ENCODE assay signal across 1 cellular context in genomic region chr17:40362696-40363479, GRCh38.
TF ChIP-seq lines count a peak whose summit lies in the region.

No MANE protein-coding gene starts in this region.

TF ChIP-seq in HepG2, 621 proteins besides CTCF, POLR2A, EP300 and RAD21 (continued from another document and continues in another):
- TF ChIP-seq, protein P1, sequence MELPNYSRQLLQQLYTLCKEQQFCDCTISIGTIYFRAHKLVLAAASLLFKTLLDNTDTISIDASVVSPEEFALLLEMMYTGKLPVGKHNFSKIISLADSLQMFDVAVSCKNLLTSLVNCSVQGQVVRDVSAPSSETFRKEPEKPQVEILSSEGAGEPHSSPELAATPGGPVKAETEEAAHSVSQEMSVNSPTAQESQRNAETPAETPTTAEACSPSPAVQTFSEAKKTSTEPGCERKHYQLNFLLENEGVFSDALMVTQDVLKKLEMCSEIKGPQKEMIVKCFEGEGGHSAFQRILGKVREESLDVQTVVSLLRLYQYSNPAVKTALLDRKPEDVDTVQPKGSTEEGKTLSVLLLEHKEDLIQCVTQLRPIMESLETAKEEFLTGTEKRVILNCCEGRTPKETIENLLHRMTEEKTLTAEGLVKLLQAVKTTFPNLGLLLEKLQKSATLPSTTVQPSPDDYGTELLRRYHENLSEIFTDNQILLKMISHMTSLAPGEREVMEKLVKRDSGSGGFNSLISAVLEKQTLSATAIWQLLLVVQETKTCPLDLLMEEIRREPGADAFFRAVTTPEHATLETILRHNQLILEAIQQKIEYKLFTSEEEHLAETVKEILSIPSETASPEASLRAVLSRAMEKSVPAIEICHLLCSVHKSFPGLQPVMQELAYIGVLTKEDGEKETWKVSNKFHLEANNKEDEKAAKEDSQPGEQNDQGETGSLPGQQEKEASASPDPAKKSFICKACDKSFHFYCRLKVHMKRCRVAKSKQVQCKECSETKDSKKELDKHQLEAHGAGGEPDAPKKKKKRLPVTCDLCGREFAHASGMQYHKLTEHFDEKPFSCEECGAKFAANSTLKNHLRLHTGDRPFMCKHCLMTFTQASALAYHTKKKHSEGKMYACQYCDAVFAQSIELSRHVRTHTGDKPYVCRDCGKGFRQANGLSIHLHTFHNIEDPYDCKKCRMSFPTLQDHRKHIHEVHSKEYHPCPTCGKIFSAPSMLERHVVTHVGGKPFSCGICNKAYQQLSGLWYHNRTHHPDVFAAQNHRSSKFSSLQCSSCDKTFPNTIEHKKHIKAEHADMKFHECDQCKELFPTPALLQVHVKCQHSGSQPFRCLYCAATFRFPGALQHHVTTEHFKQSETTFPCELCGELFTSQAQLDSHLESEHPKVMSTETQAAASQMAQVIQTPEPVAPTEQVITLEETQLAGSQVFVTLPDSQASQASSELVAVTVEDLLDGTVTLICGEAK (IDR thresholded peaks at IDR 0.05), result no peak
- TF ChIP-seq, protein P1 (CRISPR knock-in tag; IDR thresholded peaks at IDR 0.05), result peak; percentile 64
- TF ChIP-seq ETV5 (CRISPR knock-in tag; IDR thresholded peaks at IDR 0.05; ENCODE audit: borderline replicate concordance) (peak; percentile 94), KAT8 (CRISPR knock-in tag; IDR thresholded peaks at IDR 0.05) (peak; percentile 93), RARA (CRISPR knock-in tag; IDR thresholded peaks at IDR 0.05) (0 out of 2 replicates have a peak, but pooled peaks have one; percentile 27), BRCA1 (CRISPR knock-in tag; IDR thresholded peaks at IDR 0.05) (peak; percentile 44; the same call in 1 of the 2 replicates), SP5 (CRISPR knock-in tag; IDR thresholded peaks at IDR 0.05; ENCODE audit: borderline replicate concordance, low read depth) (peak; percentile 73), ZNF709 (CRISPR knock-in tag; IDR thresholded peaks at IDR 0.05) (peak; percentile 95; the same call in 1 of the 2 replicates), REXO4 (CRISPR knock-in tag; IDR thresholded peaks at IDR 0.05; ENCODE audit: borderline replicate concordance) (peak; percentile 59; the same call in 1 of the 2 replicates), ELF1 (CRISPR knock-in tag; IDR thresholded peaks at IDR 0.05) (peak; percentile 90), ZBTB1 (CRISPR knock-in tag; IDR thresholded peaks at IDR 0.05; ENCODE audit: borderline replicate concordance) (0 out of 2 replicates have a peak, but pooled peaks have one; percentile 78), ZNF251 (CRISPR knock-in tag; IDR thresholded peaks at IDR 0.05) (0 out of 2 replicates have a peak, but pooled peaks have one; percentile 34), SOX5 (CRISPR knock-in tag; IDR thresholded peaks at IDR 0.05; ENCODE audit: borderline replicate concordance) (peak; percentile 60; the same call in 1 of the 2 replicates), SRSF9 (IDR thresholded peaks at IDR 0.05; ENCODE audit: borderline replicate concordance, insufficient read depth, low read depth, low read length, poor library complexity, severe bottlenecking) (no peak), FOXK1 (CRISPR knock-in tag; IDR thresholded peaks at IDR 0.05; ENCODE audit: borderline replicate concordance, low read depth) (peak; percentile 53; the same call in 1 of the 2 replicates), ZSCAN30 (CRISPR knock-in tag; IDR thresholded peaks at IDR 0.05) (no peak), RORA (CRISPR knock-in tag; IDR thresholded peaks at IDR 0.05) (no peak), PRDM10 (CRISPR knock-in tag; IDR thresholded peaks at IDR 0.05; ENCODE audit: low read depth) (peak; percentile 74; the same call in 1 of the 2 replicates), SOX13 (IDR thresholded peaks at IDR 0.05) (no peak), SOX13 (CRISPR knock-in tag; conservative IDR thresholded peaks at IDR 0.05 in 1 of 2, IDR thresholded peaks at IDR 0.05 in 1 of 2) (peak in 1 of 2 experiments; percentile 36; a peak in 1 of 4 replicates), CBX5 (CRISPR knock-in tag; IDR thresholded peaks at IDR 0.05; ENCODE audit: borderline replicate concordance) (peak; percentile 83), GFI1 (CRISPR knock-in tag; IDR thresholded peaks at IDR 0.05; ENCODE audit: borderline replicate concordance) (peak; percentile 59; the same call in 1 of the 2 replicates), ZMYM4 (CRISPR knock-in tag; IDR thresholded peaks at IDR 0.05) (peak; percentile 83), ZNF678 (CRISPR knock-in tag; IDR thresholded peaks at IDR 0.05) (peak; percentile 76; the same call in 1 of the 2 replicates), RNF2 (conservative IDR thresholded peaks at IDR 0.05; ENCODE audit: low read depth) (peak; percentile 84), MTA1 (CRISPR knock-in tag; IDR thresholded peaks at IDR 0.05; ENCODE audit: borderline replicate concordance) (peak; percentile 85; the same call in 1 of the 2 replicates), ZNF790 (CRISPR knock-in tag; IDR thresholded peaks at IDR 0.05; ENCODE audit: borderline replicate concordance) (peak; percentile 90; the same call in 1 of the 2 replicates), PHF21A (CRISPR knock-in tag; IDR thresholded peaks at IDR 0.05) (peak; percentile 86), ZNF446 (CRISPR knock-in tag; IDR thresholded peaks at IDR 0.05) (no peak; the same call in 1 of the 2 replicates)
- TF ChIP-seq, protein P2, sequence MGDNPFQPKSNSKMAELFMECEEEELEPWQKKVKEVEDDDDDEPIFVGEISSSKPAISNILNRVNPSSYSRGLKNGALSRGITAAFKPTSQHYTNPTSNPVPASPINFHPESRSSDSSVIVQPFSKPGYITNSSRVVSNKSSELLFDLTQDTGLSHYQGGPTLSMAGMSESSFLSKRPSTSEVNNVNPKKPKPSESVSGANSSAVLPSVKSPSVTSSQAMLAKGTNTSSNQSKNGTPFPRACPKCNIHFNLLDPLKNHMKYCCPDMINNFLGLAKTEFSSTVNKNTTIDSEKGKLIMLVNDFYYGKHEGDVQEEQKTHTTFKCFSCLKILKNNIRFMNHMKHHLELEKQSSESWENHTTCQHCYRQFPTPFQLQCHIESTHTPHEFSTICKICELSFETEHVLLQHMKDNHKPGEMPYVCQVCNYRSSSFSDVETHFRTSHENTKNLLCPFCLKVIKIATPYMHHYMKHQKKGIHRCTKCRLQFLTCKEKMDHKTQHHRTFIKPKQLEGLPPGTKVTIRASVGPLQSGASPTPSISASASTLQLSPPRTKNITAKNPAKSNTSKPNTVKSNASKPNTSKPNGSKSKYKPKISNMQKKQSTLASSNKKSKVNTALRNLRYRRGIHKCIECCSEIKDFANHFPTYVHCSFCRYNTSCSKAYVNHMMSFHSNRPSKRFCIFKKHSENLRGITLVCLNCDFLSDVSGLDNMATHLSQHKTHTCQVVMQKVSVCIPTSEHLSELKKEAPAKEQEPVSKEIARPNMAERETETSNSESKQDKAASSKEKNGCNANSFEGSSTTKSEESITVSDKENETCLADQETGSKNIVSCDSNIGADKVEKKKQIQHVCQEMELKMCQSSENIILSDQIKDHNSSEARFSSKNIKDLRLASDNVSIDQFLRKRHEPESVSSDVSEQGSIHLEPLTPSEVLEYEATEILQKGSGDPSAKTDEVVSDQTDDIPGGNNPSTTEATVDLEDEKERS (CRISPR knock-in tag; IDR thresholded peaks at IDR 0.05), result peak; percentile 80
- TF ChIP-seq, protein P3, sequence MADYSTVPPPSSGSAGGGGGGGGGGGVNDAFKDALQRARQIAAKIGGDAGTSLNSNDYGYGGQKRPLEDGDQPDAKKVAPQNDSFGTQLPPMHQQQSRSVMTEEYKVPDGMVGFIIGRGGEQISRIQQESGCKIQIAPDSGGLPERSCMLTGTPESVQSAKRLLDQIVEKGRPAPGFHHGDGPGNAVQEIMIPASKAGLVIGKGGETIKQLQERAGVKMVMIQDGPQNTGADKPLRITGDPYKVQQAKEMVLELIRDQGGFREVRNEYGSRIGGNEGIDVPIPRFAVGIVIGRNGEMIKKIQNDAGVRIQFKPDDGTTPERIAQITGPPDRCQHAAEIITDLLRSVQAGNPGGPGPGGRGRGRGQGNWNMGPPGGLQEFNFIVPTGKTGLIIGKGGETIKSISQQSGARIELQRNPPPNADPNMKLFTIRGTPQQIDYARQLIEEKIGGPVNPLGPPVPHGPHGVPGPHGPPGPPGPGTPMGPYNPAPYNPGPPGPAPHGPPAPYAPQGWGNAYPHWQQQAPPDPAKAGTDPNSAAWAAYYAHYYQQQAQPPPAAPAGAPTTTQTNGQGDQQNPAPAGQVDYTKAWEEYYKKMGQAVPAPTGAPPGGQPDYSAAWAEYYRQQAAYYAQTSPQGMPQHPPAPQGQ (CRISPR knock-in tag; IDR thresholded peaks at IDR 0.05; ENCODE audit: borderline replicate concordance), result 0 out of 2 replicates have a peak, but pooled peaks have one; percentile 22
- TF ChIP-seq, protein P4, sequence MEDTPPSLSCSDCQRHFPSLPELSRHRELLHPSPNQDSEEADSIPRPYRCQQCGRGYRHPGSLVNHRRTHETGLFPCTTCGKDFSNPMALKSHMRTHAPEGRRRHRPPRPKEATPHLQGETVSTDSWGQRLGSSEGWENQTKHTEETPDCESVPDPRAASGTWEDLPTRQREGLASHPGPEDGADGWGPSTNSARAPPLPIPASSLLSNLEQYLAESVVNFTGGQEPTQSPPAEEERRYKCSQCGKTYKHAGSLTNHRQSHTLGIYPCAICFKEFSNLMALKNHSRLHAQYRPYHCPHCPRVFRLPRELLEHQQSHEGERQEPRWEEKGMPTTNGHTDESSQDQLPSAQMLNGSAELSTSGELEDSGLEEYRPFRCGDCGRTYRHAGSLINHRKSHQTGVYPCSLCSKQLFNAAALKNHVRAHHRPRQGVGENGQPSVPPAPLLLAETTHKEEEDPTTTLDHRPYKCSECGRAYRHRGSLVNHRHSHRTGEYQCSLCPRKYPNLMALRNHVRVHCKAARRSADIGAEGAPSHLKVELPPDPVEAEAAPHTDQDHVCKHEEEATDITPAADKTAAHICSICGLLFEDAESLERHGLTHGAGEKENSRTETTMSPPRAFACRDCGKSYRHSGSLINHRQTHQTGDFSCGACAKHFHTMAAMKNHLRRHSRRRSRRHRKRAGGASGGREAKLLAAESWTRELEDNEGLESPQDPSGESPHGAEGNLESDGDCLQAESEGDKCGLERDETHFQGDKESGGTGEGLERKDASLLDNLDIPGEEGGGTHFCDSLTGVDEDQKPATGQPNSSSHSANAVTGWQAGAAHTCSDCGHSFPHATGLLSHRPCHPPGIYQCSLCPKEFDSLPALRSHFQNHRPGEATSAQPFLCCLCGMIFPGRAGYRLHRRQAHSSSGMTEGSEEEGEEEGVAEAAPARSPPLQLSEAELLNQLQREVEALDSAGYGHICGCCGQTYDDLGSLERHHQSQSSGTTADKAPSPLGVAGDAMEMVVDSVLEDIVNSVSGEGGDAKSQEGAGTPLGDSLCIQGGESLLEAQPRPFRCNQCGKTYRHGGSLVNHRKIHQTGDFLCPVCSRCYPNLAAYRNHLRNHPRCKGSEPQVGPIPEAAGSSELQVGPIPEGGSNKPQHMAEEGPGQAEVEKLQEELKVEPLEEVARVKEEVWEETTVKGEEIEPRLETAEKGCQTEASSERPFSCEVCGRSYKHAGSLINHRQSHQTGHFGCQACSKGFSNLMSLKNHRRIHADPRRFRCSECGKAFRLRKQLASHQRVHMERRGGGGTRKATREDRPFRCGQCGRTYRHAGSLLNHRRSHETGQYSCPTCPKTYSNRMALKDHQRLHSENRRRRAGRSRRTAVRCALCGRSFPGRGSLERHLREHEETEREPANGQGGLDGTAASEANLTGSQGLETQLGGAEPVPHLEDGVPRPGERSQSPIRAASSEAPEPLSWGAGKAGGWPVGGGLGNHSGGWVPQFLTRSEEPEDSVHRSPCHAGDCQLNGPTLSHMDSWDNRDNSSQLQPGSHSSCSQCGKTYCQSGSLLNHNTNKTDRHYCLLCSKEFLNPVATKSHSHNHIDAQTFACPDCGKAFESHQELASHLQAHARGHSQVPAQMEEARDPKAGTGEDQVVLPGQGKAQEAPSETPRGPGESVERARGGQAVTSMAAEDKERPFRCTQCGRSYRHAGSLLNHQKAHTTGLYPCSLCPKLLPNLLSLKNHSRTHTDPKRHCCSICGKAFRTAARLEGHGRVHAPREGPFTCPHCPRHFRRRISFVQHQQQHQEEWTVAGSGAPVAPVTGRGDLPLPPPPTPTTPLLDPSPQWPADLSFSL (CRISPR knock-in tag; IDR thresholded peaks at IDR 0.05), result peak; percentile 78; the same call in 1 of the 2 replicates
